ENCODE assay signal across 22 cellular contexts in genomic region chr14:60512952-60513554, GRCh38. TPM values are rescaled to one million over a fixed set of nuclear protein-coding genes. Genes with fewer than 3 reads are reported as not detected.
DNase-seq lines count a peak whose midpoint lies in the region; ATAC-seq and TF ChIP-seq lines count a peak whose summit lies in the region.
"Had no signal": no experiment of that assay in that cellular context is flagged by ENCODE, and none has a peak within 500 bp of the region (broad histone marks: within the 10 kb centered on the region; RNA-seq: fewer than 3 reads in every experiment).

No MANE protein-coding gene starts in this region.

- H3K27me3 ChIP-seq in H9 (ENCODE audit: insufficient read depth, low read length) (peaks cover 64% of the 10 kb centered on the region), iPS-20b (ENCODE audit: insufficient read depth, low read length) (peaks cover 100% of the 10 kb centered on the region), psoas muscle (ENCODE audit: insufficient read depth in 3 of 3, low read length in 2 of 3) (peaks cover 0 to 33% (median 6%) of the 10 kb centered on the region in 3 donors)

- H3K9me3 ChIP-seq in H9 (ENCODE audit: control insufficient read depth, low read depth, low read length) (no peaks in the 10 kb centered on the region), iPS-20b (ENCODE audit: insufficient read depth, low read depth, low read length) (peaks cover 4% of the 10 kb centered on the region; the same call in 1 of the 2 replicates), psoas muscle (no peaks in the 10 kb centered on the region)
- H3K9me3 ChIP-seq: MG63 had no signal

- peaks cover 96% of the 10 kb centered on the region for H3K27me3 Mint-ChIP-seq in H9 (ENCODE audit: low read depth)
- peaks cover 97% of the 10 kb centered on the region for H3K27me3 Mint-ChIP-seq in WTC11 (ENCODE audit: low read depth)
- peaks cover 94% of the 10 kb centered on the region for H3K27me3 Mint-ChIP-seq in type B pancreatic cell

- no peak overlapping the region for H4K8ac ChIP-seq in H9 (replicated peaks; ENCODE audit: insufficient read length, low read depth, low read length)

- no peak overlapping the region for H3K23ac ChIP-seq in H9 (ENCODE audit: insufficient read length, low read depth, low read length)

- H2BK5ac ChIP-seq in H9 (ENCODE audit: insufficient read length, low read length), result no peak overlapping the region

- WGBS in H9 (ENCODE audit: extremely low coverage, insufficient read length, low lambda C conversion rate), result no CpG with 5 or more reads among the region's 7 CpGs
- WGBS in psoas muscle, 3 donors, result 51 to 57% (median 54%) methylated on average over 7 of the region's 7 CpGs

- peak; percentile 17 for ATAC-seq in WTC11
- ATAC-seq in psoas muscle, result no peak
- ATAC-seq: K562, SK-N-SH treated with all-trans-retinoic acid at 6 μM for 48 hours had no signal

- no peak overlapping the region for H2AK5ac ChIP-seq in H9 (ENCODE audit: insufficient read length, low read length)

- no peak overlapping the region for H3K18ac ChIP-seq in H9 (ENCODE audit: insufficient read length, low read depth, low read length)

- peak; percentile 73 for DNase-seq in H9
- peak; percentile 52 for DNase-seq in WTC11 (ENCODE audit: low spot score)
- no peak for DNase-seq in type B pancreatic cell (ENCODE audit: extremely low spot score, unreplicated experiment)
- no peak for DNase-seq in stimulated activated CD4-positive, alpha-beta T cell treated with anti-CD3 and anti-CD28 coated beads, Interleukin-2, amount 100 ng/mL, for 24 hours
- DNase-seq in middle frontal gyrus (ENCODE audit: extremely low spot score, low spot score), result no peak
- no peak for DNase-seq in psoas muscle
- DNase-seq: CD4-positive, alpha-beta T cell; COR-L47; DMS 273 treated with DMSO at 0.1 percent for 48 hours; GM23248; MG63; NCI-H1417; NCI-H187; NCI-H226; NCI-H510A treated with DMSO at 0.1 percent for 48 hours; NCI-H774; NK-92 treated with Interleukin-12 subunit alpha and Interleukin-12 subunit beta, amount 100 ng/mL, for 24 hours had no signal

- no peak overlapping the region for H2BK20ac ChIP-seq in H9 (ENCODE audit: low read depth, low read length, poor library complexity, severe bottlenecking)

- H3K4me2 ChIP-seq in H9 (ENCODE audit: insufficient read depth, insufficient read length, low read length), result peak overlapping the region; percentile 19

- H2BK120ac ChIP-seq in H9 (ENCODE audit: low read depth, low read length, poor library complexity, severe bottlenecking), result no peak overlapping the region

- H3K9me3 Mint-ChIP-seq in H9, result peaks cover 3 to 11% of the 10 kb centered on the region in 2 experiments; a peak in 1 of 5 replicates
- no peaks in the 10 kb centered on the region for H3K9me3 Mint-ChIP-seq in WTC11
- H3K9me3 Mint-ChIP-seq in type B pancreatic cell, result no peaks in the 10 kb centered on the region
- H3K9me3 Mint-ChIP-seq: CD4-positive, alpha-beta T cell had no signal

- intact Hi-C loops in psoas muscle (cut with DNase I), result no loop called here

- H3K4ac ChIP-seq in H9 (ENCODE audit: low read depth, low read length), result no peak overlapping the region

- peaks cover 4% of the 10 kb centered on the region; the same call in 1 of the 2 replicates for H3K4me1 ChIP-seq in H9 (ENCODE audit: insufficient read depth, low read length)
- H3K4me1 ChIP-seq in iPS-20b (ENCODE audit: insufficient read depth, low read length), result peaks cover 41% of the 10 kb centered on the region
- peaks cover 3% of the 10 kb centered on the region for H3K4me1 ChIP-seq in psoas muscle

- H3K23me2 ChIP-seq in H9 (ENCODE audit: insufficient read length, low read depth, low read length, poor library complexity, severe bottlenecking), result peaks cover 26% of the 10 kb centered on the region

- H3K4me1 Mint-ChIP-seq in H9 (peaks cover 37 to 49% of the 10 kb centered on the region in 2 experiments), WTC11 (peaks cover 66% of the 10 kb centered on the region), type B pancreatic cell (ENCODE audit: unreplicated experiment) (peaks cover 8% of the 10 kb centered on the region)

- H3K9ac ChIP-seq in H9 (ENCODE audit: extremely low read depth, insufficient read length, low read length) (no peak overlapping the region), iPS-20b (ENCODE audit: low read depth, low read length) (no peak overlapping the region)
- H3K9ac ChIP-seq: GM23248 had no signal

- H3K36me3 Mint-ChIP-seq in H9 (ENCODE audit: insufficient read depth in 1 of 3, low read depth in 3 of 3) (no peaks in the 10 kb centered on the region), WTC11 (no peaks in the 10 kb centered on the region), type B pancreatic cell (peaks cover 3% of the 10 kb centered on the region)

- H3K4me3 Mint-ChIP-seq in H9 (peak overlapping the region in 1 of 2 experiments; percentile 58; a peak in 2 of 5 replicates), WTC11 (peak overlapping the region; percentile 41; the same call in 1 of the 2 replicates), type B pancreatic cell (peak overlapping the region; percentile 61)
- H3K4me3 Mint-ChIP-seq: CD4-positive, alpha-beta T cell had no signal

- H4K20me1 ChIP-seq in H9 (ENCODE audit: control insufficient read depth, insufficient read depth, insufficient read length), result peaks cover 4% of the 10 kb centered on the region

- no peak overlapping the region for H2BK12ac ChIP-seq in H9 (ENCODE audit: insufficient read length, low read depth, low read length)

- H3K27ac Mint-ChIP-seq in H9, result no peak overlapping the region
- no peak overlapping the region for H3K27ac Mint-ChIP-seq in WTC11
- no peak overlapping the region for H3K27ac Mint-ChIP-seq in type B pancreatic cell
- H3K27ac Mint-ChIP-seq: CD4-positive, alpha-beta T cell had no signal

- CTCF ChIA-PET in WTC11 (lab: Charles Lee), result interaction anchor here (0.6 to 2.5 kb wide), 5 partner anchors 31 to 249 kb away, joined by 3 to 10 read pairs (median 5); no protein-coding TSS in a partner anchor

- no peak overlapping the region for H2AFZ ChIP-seq in H9 (ENCODE audit: low read length)
- H2AFZ ChIP-seq: GM23248 had no signal

- H3K79me2 ChIP-seq in H9 (ENCODE audit: insufficient read depth, low read length), result no peaks in the 10 kb centered on the region

- TF ChIP-seq CTCF in H9 (conservative IDR thresholded peaks at IDR 0.05) (no peak), WTC11 (IDR thresholded peaks at IDR 0.05) (no peak), type B pancreatic cell (conservative IDR thresholded peaks at IDR 0.05) (no peak), psoas muscle (IDR thresholded peaks at IDR 0.05) (no peak)

- POLR2A ChIA-PET in WTC11 (lab: Charles Lee), result interaction anchor here (1.9 kb wide), 1 partner anchor 181 kb away, joined by 5 read pairs; no protein-coding TSS in a partner anchor

- H3T11ph ChIP-seq in H9 (ENCODE audit: low read length), result no peak overlapping the region

- H3K56ac ChIP-seq in H9 (ENCODE audit: insufficient read length, low read depth, low read length), result no peak overlapping the region

- no peak overlapping the region for H4K5ac ChIP-seq in H9 (ENCODE audit: insufficient read length, low read depth, low read length)

- H3K27ac ChIP-seq in H9 (ENCODE audit: insufficient read length, low read depth, low read length) (no peak overlapping the region), iPS-20b (ENCODE audit: low read length) (no peak overlapping the region), psoas muscle (no peak overlapping the region)
- H3K27ac ChIP-seq: GM23248 had no signal

- H4K91ac ChIP-seq in H9 (ENCODE audit: insufficient read length, low read depth, low read length), result no peak overlapping the region

- peak overlapping the region; percentile 12; the same call in 1 of the 2 replicates for H3K4me3 ChIP-seq in iPS-20b (ENCODE audit: low read length)
- H3K4me3 ChIP-seq in psoas muscle, result no peak overlapping the region
- H3K4me3 ChIP-seq: GM23248, K562, MG63 had no signal

- no peak overlapping the region for H3K14ac ChIP-seq in H9 (ENCODE audit: insufficient read depth, low read length)

- H2BK15ac ChIP-seq in H9 (ENCODE audit: low read depth, low read length), result no peak overlapping the region

- no peaks in the 10 kb centered on the region for H3K36me3 ChIP-seq in iPS-20b (ENCODE audit: insufficient read depth, low read depth, low read length)
- no peaks in the 10 kb centered on the region for H3K36me3 ChIP-seq in psoas muscle (ENCODE audit: insufficient read depth in 1 of 2, low read depth in 1 of 2)
- H3K36me3 ChIP-seq: MG63 had no signal

- H3K79me1 ChIP-seq in H9 (ENCODE audit: insufficient read depth, low read depth, low read length, poor library complexity, severe bottlenecking), result no peaks in the 10 kb centered on the region

TF ChIP-seq in WTC11, 78 proteins besides CTCF, POLR2A, EP300 and RAD21 (continues in another document):
- no peak for TF ChIP-seq ZNF671 (CRISPR knock-in tag; IDR thresholded peaks at IDR 0.05)
- TF ChIP-seq STAT6 (CRISPR knock-in tag; conservative IDR thresholded peaks at IDR 0.05; ENCODE audit: low read depth), result no peak
- TF ChIP-seq SMAD3 (CRISPR knock-in tag; IDR thresholded peaks at IDR 0.05; ENCODE audit: borderline replicate concordance), result no peak

RNA-seq across cellular contexts. Expression of gene SIX6, which starts 4.1 kb away (rescaled TPM):
- total RNA-seq in H9 (2021) (not detected in 2 replicates), WTC11 (2021) (0.07 TPM in 1 of 3 replicates, not detected in the others), type B pancreatic cell (ENCODE audit: low replicate concordance) (not detected in 2 replicates), psoas muscle (under 1 TPM; 0.12 to 0.38 (median 0.25) TPM)
- polyA plus RNA-seq in psoas muscle, result under 1 TPM in 2 of 3 donors, not detected in 1; 0.03 to 0.13 TPM
- total RNA-seq: CD4-positive, alpha-beta T cell; GM23248; K562; LHCN-M2 had no signal
- polyA plus RNA-seq: BJ, GM23248, K562 had no signal

RNA-seq across cellular contexts. Expression of gene C14orf39, which starts 27.2 kb away (rescaled TPM):
- total RNA-seq in H9 (2021) (1.1 and 1.8 TPM in 2 replicates), WTC11 (2021) (1.9 to 2.5 TPM (median 2.5 TPM) in 3 replicates), type B pancreatic cell (ENCODE audit: low replicate concordance) (0.19 and 0.80 TPM in 2 replicates), psoas muscle (1 to 10 TPM; 1.9 to 4.4 (median 3.1) TPM)
- polyA plus RNA-seq in psoas muscle, result under 1 TPM; 0.12 to 0.53 (median 0.34) TPM
- total RNA-seq: CD4-positive, alpha-beta T cell; GM23248 had no signal
- polyA plus RNA-seq: BJ, GM23248 had no signal

Comparison
In these comparisons a context has a peak if more than half of its experiments do, and no peak if none do; other contexts are left out.
1. DNase-seq: peak in H9 (single experiment) and WTC11 (single experiment); none in type B pancreatic cell (single experiment), stimulated activated CD4-positive, alpha-beta T cell treated with anti-CD3 and anti-CD28 coated beads, Interleukin-2, amount 100 ng/mL, for 24 hours (0 of 2), middle frontal gyrus (single experiment) and psoas muscle (0 of 2).